In the genomic region with DNA sequence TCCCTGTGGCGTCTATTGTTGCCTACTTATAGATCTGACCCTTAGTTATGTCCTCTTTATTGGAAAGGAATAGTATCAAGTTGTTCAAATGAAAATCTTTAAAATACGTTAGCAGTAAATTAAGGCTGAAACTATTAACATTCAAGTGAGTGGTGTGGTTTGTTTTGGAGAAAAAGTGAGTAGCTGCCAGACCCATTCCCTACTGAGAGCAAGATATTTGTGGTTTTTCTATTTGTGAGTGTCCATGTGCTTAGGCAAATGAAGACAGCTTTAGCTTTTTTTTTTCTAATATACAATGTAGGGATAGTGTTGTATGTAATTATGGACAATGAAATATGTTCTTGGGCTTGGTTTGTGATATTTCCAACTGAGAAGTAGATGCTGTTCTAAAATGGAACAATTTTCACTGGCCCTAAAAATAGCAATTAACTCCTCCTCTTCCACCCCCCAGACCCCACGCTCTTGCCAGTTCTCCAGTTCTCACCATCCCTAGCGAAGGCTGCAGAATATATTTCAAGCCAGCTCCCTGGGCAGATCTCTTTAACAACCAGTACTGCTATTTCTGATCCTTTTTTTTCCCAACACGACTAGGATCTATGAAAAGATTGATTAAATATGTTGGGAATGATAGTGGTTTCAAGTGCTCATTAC, we compare ENCODE assay signal across 23 cellular contexts.
DNase-seq lines count a peak whose midpoint lies in the region; ATAC-seq and TF ChIP-seq lines count a peak whose summit lies in the region.
"Had no signal": no experiment of that assay in that cellular context is flagged by ENCODE, and none has a peak within 500 bp of the region (broad histone marks: within the 10 kb centered on the region; RNA-seq: fewer than 3 reads in every experiment).

No MANE protein-coding gene starts in this region.

- H3K9me3 Mint-ChIP-seq in stimulated activated naive CD8-positive, alpha-beta T cell treated with anti-CD3 and anti-CD28 coated beads, Interleukin-15, amount 100 ng/mL, for 72 hours: peaks cover 5 to 6% of the 10 kb centered on the region in 2 donors

- H3K27me3 ChIP-seq in left lung: no peaks in the 10 kb centered on the region
- H3K27me3 ChIP-seq in esophagus squamous epithelium: no peaks in the 10 kb centered on the region
- H3K27me3 ChIP-seq: BLaER1, MG63 had no signal

- H3K4me3 ChIP-seq in left lung (no peak overlapping the region), esophagus squamous epithelium (no peak overlapping the region)
- H3K4me3 ChIP-seq: BLaER1, GM23248, MG63 had no signal

- H3K27me3 Mint-ChIP-seq in stimulated activated naive CD8-positive, alpha-beta T cell treated with anti-CD3 and anti-CD28 coated beads, Interleukin-15, amount 100 ng/mL, for 72 hours: no peaks in the 10 kb centered on the region
- H3K27me3 Mint-ChIP-seq: CD4-positive, alpha-beta memory T cell; T-cell had no signal

- H3K4me3 Mint-ChIP-seq in stimulated activated naive CD8-positive, alpha-beta T cell treated with anti-CD3 and anti-CD28 coated beads, Interleukin-15, amount 100 ng/mL, for 72 hours: no peak overlapping the region
- H3K4me3 Mint-ChIP-seq: CD4-positive, alpha-beta memory T cell; T-cell had no signal

- H3K4me1 ChIP-seq in left lung (no peaks in the 10 kb centered on the region), esophagus squamous epithelium (no peaks in the 10 kb centered on the region)
- H3K4me1 ChIP-seq: BLaER1 had no signal

- H3K36me3 ChIP-seq in left lung (no peaks in the 10 kb centered on the region), esophagus squamous epithelium (no peaks in the 10 kb centered on the region)
- H3K36me3 ChIP-seq: BLaER1, MG63 had no signal

- intact Hi-C loops in left lung (cut with DNase I) (no loop called here), esophagus squamous epithelium (cut with DNase I) (no loop called here)

- H3K27ac ChIP-seq in left lung (no peak overlapping the region), esophagus squamous epithelium (no peak overlapping the region)
- H3K27ac ChIP-seq: BLaER1, GM23248 had no signal

- DNase-seq in G401 (ENCODE audit: low spot score) (peak; percentile 98), NCI-H446 treated with DMSO at 0.1 percent for 48 hours (lab: John Stamatoyannopoulos, UW) (peak; percentile 95), cerebellar cortex (ENCODE audit: low spot score) (peak; percentile 97), NCI-H2171 (lab: John Stamatoyannopoulos, UW) (no peak), left lung (no peak), esophagus squamous epithelium (lab: John Stamatoyannopoulos, UW) (no peak)
- no peak for DNase-seq in stimulated activated naive CD8-positive, alpha-beta T cell treated with anti-CD3 and anti-CD28 coated beads, Interleukin-15, amount 100 ng/mL, for 72 hours
- DNase-seq: CD4-positive, alpha-beta memory T cell; DMS53; GM23248; HCEC 1CT; Kasumi-1; MG63; NCI-H1092; NCI-H1436 treated with DMSO at 0.1 percent for 48 hours; NCI-H2029; NCI-H510A treated with DMSO at 0.1 percent for 48 hours; PC-3; RPMI8226; SHP77 treated with DMSO at 0.1 percent for 48 hours; SK-N-SH; T-cell had no signal

- ATAC-seq in left lung: no peak
- no peak for ATAC-seq in stimulated activated naive CD8-positive, alpha-beta T cell treated with anti-CD3 and anti-CD28 coated beads, Interleukin-15, amount 100 ng/mL, for 72 hours
- ATAC-seq: PC-3, T-cell had no signal

- no peaks in the 10 kb centered on the region for H3K4me1 Mint-ChIP-seq in stimulated activated naive CD8-positive, alpha-beta T cell treated with anti-CD3 and anti-CD28 coated beads, Interleukin-15, amount 100 ng/mL, for 72 hours
- H3K4me1 Mint-ChIP-seq: CD4-positive, alpha-beta memory T cell; T-cell had no signal

- WGBS in esophagus squamous epithelium, 2 donors: 57 to 67% methylated on average over 5 of the region's 5 CpGs

- no peak for TF ChIP-seq POLR2A in esophagus squamous epithelium (IDR thresholded peaks at IDR 0.05)

- TF ChIP-seq CTCF in left lung (IDR thresholded peaks at IDR 0.05): no peak
- TF ChIP-seq CTCF in esophagus squamous epithelium (IDR thresholded peaks at IDR 0.05): no peak

- peak overlapping the region in 1 of 2 donors; percentile 35 for H3K27ac Mint-ChIP-seq in stimulated activated naive CD8-positive, alpha-beta T cell treated with anti-CD3 and anti-CD28 coated beads, Interleukin-15, amount 100 ng/mL, for 72 hours
- H3K27ac Mint-ChIP-seq: T-cell had no signal

- H3K9me3 ChIP-seq in left lung: no peaks in the 10 kb centered on the region
- no peaks in the 10 kb centered on the region for H3K9me3 ChIP-seq in esophagus squamous epithelium
- H3K9me3 ChIP-seq: BLaER1, MG63, SK-N-SH had no signal

- in situ Hi-C loops in G401 (cut with HindIII; ENCODE audit: low sequenced_read_pairs): no loop called here

Comparison
In these comparisons a context has a peak if more than half of its experiments do, and no peak if none do; other contexts are left out.
1. DNase-seq: peak in G401 (single experiment), NCI-H446 treated with DMSO at 0.1 percent for 48 hours (single experiment) and cerebellar cortex (single experiment); none in NCI-H2171 (single experiment), left lung (0 of 2), esophagus squamous epithelium (single experiment) and stimulated activated naive CD8-positive, alpha-beta T cell treated with anti-CD3 and anti-CD28 coated beads, Interleukin-15, amount 100 ng/mL, for 72 hours (0 of 2).